ENCODE assay signal across 7 cellular contexts in genomic region chr11:65452259-65452658, GRCh38. TPM values are rescaled to one million over a fixed set of nuclear protein-coding genes. Genes with fewer than 3 reads are reported as not detected.
DNase-seq lines count a peak whose midpoint lies in the region; ATAC-seq and TF ChIP-seq lines count a peak whose summit lies in the region.
"Not testable (repeated sequence)": the region's sequence is repeated elsewhere in the genome, so short reads cannot be mapped to it uniquely, and the experiment has no call there.

No MANE protein-coding gene starts in this region.

- not testable (repeated sequence) for H3K27me3 ChIP-seq in adipocyte (replicated peaks; ENCODE audit: control insufficient read depth, insufficient read depth, low read length); esophagus (ENCODE audit: control insufficient read depth in 1 of 2, insufficient read depth in 2 of 2, low read length in 2 of 2); tibial artery

- H3K27ac Mint-ChIP-seq in natural killer cell treated with Interleukin-12 subunit alpha and Interleukin-12 subunit beta and Interleukin-15 and Interleukin-18, amount 100 ng/mL, for 72 hours = peak overlapping the region; percentile 67 to 73

- peak overlapping the region; percentile 31 for H3K9ac ChIP-seq in adipocyte (ENCODE audit: low read length)

- not testable (repeated sequence) for H3K36me3 Mint-ChIP-seq in natural killer cell treated with Interleukin-12 subunit alpha and Interleukin-12 subunit beta and Interleukin-15 and Interleukin-18, amount 100 ng/mL, for 72 hours

- not testable (repeated sequence) for H3K27me3 Mint-ChIP-seq in natural killer cell treated with Interleukin-12 subunit alpha and Interleukin-12 subunit beta and Interleukin-15 and Interleukin-18, amount 100 ng/mL, for 72 hours

- CTCF ChIA-PET in RWPE1 (lab: Yijun Ruan, JAX) = not testable (repeated sequence)

- intact Hi-C loops in left cardiac atrium (cut with DNase I); tibial artery (cut with DNase I; ENCODE audit: low total_unique reads): not testable (repeated sequence)

- H3K9me3 Mint-ChIP-seq in natural killer cell treated with Interleukin-12 subunit alpha and Interleukin-12 subunit beta and Interleukin-15 and Interleukin-18, amount 100 ng/mL, for 72 hours = not testable (repeated sequence)

- not testable (repeated sequence) for DNase-seq in RWPE1 (ENCODE audit: low spot score); adipocyte (ENCODE audit: low read depth); natural killer cell treated with Interleukin-12 subunit alpha and Interleukin-12 subunit beta and Interleukin-15 and Interleukin-18, amount 100 ng/mL, for 72 hours (ENCODE audit: low spot score); tibial artery
- peak; percentile 7 for DNase-seq in left cardiac atrium

- POLR2A ChIA-PET in RWPE1 (lab: Yijun Ruan, JAX; ENCODE audit: low non-redundant PET) = interaction anchor here (0.6 kb wide), 1 partner anchor 23 kb away, joined by 3 read pairs; no protein-coding TSS in a partner anchor

- H3K4me3 ChIP-seq in adipocyte (ENCODE audit: low read length); esophagus (ENCODE audit: low read depth in 1 of 2, low read length in 2 of 2); skin epidermis; tibial artery: not testable (repeated sequence)

- 68 to 70% methylated on average over 1 to 2 of the region's 3 CpGs for WGBS in esophagus, 2 donors

- H3K36me3 ChIP-seq in adipocyte (ENCODE audit: control insufficient read depth, insufficient read depth, low read length, severe bottlenecking); esophagus (ENCODE audit: control insufficient read depth in 2 of 2, insufficient read depth in 2 of 2, low read length in 1 of 2); tibial artery: not testable (repeated sequence)

- ATAC-seq in left cardiac atrium; natural killer cell treated with Interleukin-12 subunit alpha and Interleukin-12 subunit beta and Interleukin-15 and Interleukin-18, amount 100 ng/mL, for 72 hours: not testable (repeated sequence)

- not testable (repeated sequence) for TF ChIP-seq CTCF in RWPE1 (conservative IDR thresholded peaks at IDR 0.05; ENCODE audit: low read depth); tibial artery (IDR thresholded peaks at IDR 0.05)

- peaks cover 14 to 32% of the 10 kb centered on the region in 2 donors for H3K4me1 Mint-ChIP-seq in natural killer cell treated with Interleukin-12 subunit alpha and Interleukin-12 subunit beta and Interleukin-15 and Interleukin-18, amount 100 ng/mL, for 72 hours (ENCODE audit: low read depth in 2 of 2)

- H3K4me3 Mint-ChIP-seq in natural killer cell treated with Interleukin-12 subunit alpha and Interleukin-12 subunit beta and Interleukin-15 and Interleukin-18, amount 100 ng/mL, for 72 hours = not testable (repeated sequence)

- H3K27ac ChIP-seq in RWPE1 (peak overlapping the region; percentile 93; the same call in 1 of the 2 replicates), esophagus (ENCODE audit: low read depth in 2 of 2, low read length in 1 of 2) (peak overlapping the region; percentile 81 to 94), skin epidermis (peak overlapping the region in 14 of 21 experiments; percentile 11 to 87 (median 71)), tibial artery (peak overlapping the region; percentile 79 to 87)

- H3K9me3 ChIP-seq in adipocyte (ENCODE audit: control insufficient read depth, low read length); esophagus (ENCODE audit: control insufficient read depth in 2 of 2, insufficient read depth in 1 of 2, low read depth in 1 of 2, low read length in 1 of 2); tibial artery: not testable (repeated sequence)

- H3K4me1 ChIP-seq in adipocyte (ENCODE audit: control insufficient read depth, insufficient read depth, low read length) (peaks cover 57% of the 10 kb centered on the region), tibial artery (peaks cover 0 to 30% (median 15%) of the 10 kb centered on the region in 4 donors)
- not testable (repeated sequence) for H3K4me1 ChIP-seq in esophagus (ENCODE audit: control insufficient read depth in 2 of 2, insufficient read depth in 2 of 2, low read length in 1 of 2)

RNA-seq across cellular contexts. Expression of gene NEAT1, which starts 29.7 kb away (rescaled TPM):
- polyA plus RNA-seq in esophagus = 1,000 to 10,000 TPM in 1 of 2 donors, 100 to 1,000 TPM in 1; 536 to 1,203 TPM
- 100 to 1,000 TPM; 405 to 657 TPM for total RNA-seq in left cardiac atrium
- total RNA-seq in natural killer cell treated with Interleukin-12 subunit alpha and Interleukin-12 subunit beta and Interleukin-15 and Interleukin-18, amount 100 ng/mL, for 72 hours = 100 to 1,000 TPM; 432 to 571 TPM

RNA-seq across cellular contexts. Expression of gene MALAT1, which starts 46.6 kb away (rescaled TPM):
- 1,000 to 10,000 TPM in 1 of 2 donors, 10 to 100 TPM in 1; 94.9 to 1,950 TPM for polyA plus RNA-seq in esophagus
- 1,000 to 10,000 TPM; 4,098 to 7,342 TPM for total RNA-seq in left cardiac atrium
- total RNA-seq in natural killer cell treated with Interleukin-12 subunit alpha and Interleukin-12 subunit beta and Interleukin-15 and Interleukin-18, amount 100 ng/mL, for 72 hours = 1,000 to 10,000 TPM; 6,610 to 7,236 TPM
